1 cellular context compared by ENCODE assay signal in genomic region chr15:68385240-68385561, GRCh38.
TF ChIP-seq lines count a peak whose summit lies in the region.

No MANE protein-coding gene starts in this region.

TF ChIP-seq in GM23338, 12 proteins besides CTCF, POLR2A, EP300 and RAD21 (continued from another document):
- TF ChIP-seq, protein P1, sequence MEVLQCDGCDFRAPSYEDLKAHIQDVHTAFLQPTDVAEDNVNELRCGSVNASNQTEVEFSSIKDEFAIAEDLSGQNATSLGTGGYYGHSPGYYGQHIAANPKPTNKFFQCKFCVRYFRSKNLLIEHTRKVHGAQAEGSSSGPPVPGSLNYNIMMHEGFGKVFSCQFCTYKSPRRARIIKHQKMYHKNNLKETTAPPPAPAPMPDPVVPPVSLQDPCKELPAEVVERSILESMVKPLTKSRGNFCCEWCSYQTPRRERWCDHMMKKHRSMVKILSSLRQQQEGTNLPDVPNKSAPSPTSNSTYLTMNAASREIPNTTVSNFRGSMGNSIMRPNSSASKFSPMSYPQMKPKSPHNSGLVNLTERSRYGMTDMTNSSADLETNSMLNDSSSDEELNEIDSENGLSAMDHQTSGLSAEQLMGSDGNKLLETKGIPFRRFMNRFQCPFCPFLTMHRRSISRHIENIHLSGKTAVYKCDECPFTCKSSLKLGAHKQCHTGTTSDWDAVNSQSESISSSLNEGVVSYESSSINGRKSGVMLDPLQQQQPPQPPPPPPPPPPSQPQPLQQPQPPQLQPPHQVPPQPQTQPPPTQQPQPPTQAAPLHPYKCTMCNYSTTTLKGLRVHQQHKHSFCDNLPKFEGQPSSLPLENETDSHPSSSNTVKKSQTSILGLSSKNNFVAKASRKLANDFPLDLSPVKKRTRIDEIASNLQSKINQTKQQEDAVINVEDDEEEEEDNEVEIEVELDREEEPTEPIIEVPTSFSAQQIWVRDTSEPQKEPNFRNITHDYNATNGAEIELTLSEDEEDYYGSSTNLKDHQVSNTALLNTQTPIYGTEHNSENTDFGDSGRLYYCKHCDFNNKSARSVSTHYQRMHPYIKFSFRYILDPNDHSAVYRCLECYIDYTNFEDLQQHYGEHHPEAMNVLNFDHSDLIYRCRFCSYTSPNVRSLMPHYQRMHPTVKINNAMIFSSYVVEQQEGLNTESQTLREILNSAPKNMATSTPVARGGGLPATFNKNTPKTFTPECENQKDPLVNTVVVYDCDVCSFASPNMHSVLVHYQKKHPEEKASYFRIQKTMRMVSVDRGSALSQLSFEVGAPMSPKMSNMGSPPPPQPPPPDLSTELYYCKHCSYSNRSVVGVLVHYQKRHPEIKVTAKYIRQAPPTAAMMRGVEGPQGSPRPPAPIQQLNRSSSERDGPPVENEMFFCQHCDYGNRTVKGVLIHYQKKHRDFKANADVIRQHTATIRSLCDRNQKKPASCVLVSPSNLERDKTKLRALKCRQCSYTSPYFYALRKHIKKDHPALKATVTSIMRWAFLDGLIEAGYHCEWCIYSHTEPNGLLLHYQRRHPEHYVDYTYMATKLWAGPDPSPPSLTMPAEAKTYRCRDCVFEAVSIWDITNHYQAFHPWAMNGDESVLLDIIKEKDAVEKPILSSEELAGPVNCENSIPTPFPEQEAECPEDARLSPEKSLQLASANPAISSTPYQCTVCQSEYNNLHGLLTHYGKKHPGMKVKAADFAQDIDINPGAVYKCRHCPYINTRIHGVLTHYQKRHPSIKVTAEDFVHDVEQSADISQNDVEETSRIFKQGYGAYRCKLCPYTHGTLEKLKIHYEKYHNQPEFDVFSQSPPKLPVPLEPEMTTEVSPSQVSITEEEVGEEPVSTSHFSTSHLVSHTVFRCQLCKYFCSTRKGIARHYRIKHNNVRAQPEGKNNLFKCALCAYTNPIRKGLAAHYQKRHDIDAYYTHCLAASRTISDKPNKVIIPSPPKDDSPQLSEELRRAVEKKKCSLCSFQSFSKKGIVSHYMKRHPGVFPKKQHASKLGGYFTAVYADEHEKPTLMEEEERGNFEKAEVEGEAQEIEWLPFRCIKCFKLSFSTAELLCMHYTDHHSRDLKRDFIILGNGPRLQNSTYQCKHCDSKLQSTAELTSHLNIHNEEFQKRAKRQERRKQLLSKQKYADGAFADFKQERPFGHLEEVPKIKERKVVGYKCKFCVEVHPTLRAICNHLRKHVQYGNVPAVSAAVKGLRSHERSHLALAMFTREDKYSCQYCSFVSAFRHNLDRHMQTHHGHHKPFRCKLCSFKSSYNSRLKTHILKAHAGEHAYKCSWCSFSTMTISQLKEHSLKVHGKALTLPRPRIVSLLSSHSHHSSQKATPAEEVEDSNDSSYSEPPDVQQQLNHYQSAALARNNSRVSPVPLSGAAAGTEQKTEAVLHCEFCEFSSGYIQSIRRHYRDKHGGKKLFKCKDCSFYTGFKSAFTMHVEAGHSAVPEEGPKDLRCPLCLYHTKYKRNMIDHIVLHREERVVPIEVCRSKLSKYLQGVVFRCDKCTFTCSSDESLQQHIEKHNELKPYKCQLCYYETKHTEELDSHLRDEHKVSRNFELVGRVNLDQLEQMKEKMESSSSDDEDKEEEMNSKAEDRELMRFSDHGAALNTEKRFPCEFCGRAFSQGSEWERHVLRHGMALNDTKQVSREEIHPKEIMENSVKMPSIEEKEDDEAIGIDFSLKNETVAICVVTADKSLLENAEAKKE (CRISPR knock-in tag; IDR thresholded peaks at IDR 0.05), result no peak
- TF ChIP-seq ETS1 (IDR thresholded peaks at IDR 0.05), result no peak
- TF ChIP-seq NANOG (IDR thresholded peaks at IDR 0.05; ENCODE audit: borderline replicate concordance), result no peak
